8 cellular contexts compared by ENCODE assay signal in the genomic region with DNA sequence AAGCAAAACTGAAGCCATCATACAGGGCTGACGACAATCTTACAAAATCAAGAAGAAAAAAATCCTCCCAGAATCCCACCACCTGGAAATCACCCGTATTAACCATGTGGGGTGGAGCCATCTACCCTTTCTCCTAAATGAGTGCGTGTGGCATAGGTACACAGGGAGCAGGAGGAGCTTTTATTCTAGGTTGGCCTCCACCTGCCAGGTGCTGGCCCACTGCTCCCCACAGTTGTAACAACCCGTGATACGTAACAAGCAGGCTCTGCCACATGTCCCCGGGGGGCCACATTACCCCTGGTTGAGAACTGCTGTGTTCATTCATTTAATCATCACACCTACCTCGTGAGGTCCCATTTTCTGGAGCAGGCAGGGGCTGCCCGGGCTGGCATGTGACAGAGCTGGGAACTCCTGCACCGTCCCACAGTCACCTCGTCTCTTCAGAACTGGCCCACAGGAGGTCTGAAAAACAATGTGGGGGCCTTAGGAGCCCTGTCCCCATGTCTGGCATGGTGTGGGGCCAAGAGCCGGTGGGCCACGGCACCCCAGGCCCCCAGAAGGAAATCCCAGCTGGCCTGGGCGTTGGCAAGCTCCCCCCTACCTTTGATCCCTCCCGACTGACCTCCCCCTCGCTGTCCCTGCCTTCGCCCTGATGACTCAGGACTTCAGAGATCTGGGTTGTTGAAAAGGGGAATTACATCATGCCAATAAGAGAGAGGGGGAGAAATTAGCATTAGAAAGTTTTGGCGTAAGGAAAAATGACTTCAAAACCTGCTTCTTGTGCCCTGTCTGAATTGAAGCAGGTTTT. TPM values are rescaled to one million over a fixed set of nuclear protein-coding genes. Genes with fewer than 3 reads are reported as not detected.
A peak's percentile ranks its signal among the peaks of the same experiment; 100 is the strongest.
DNase-seq lines count a peak whose midpoint lies in the region; ATAC-seq and TF ChIP-seq lines count a peak whose summit lies in the region.

No MANE protein-coding gene starts in this region.

- intact Hi-C loops in body of pancreas (cut with DNase I) (no loop called here), left lung (cut with DNase I) (no loop called here), posterior vena cava (cut with DNase I) (no loop called here)

- H3K9me3 ChIP-seq in HUES48 (ENCODE audit: control insufficient read depth, insufficient read depth, low read length) (no peaks in the 10 kb centered on the region), body of pancreas (no peaks in the 10 kb centered on the region), left lung (no peaks in the 10 kb centered on the region)

- DNase-seq in AG08396 (ENCODE audit: low spot score) (peak; percentile 77), body of pancreas (peak in 3 of 4 donors; percentile 35 to 52 (median 44)), left lung (peak in 1 of 2 donors; percentile 77), posterior vena cava (ENCODE audit: low spot score) (no peak), foreskin melanocyte (no peak), NCI-H2196 treated with DMSO at 0.1 percent for 48 hours (lab: John Stamatoyannopoulos, UW; ENCODE audit: unreplicated experiment) (no peak)

- H3K27ac ChIP-seq in HUES48 (ENCODE audit: low read depth, low read length) = peak overlapping the region; percentile 84
- peak overlapping the region in 3 of 4 donors; percentile 32 to 55 (median 45) for H3K27ac ChIP-seq in body of pancreas
- H3K27ac ChIP-seq in left lung = peak overlapping the region; percentile 26 to 69

- no peak for TF ChIP-seq CTCF in body of pancreas (IDR thresholded peaks at IDR 0.05)
- no peak for TF ChIP-seq CTCF in left lung (IDR thresholded peaks at IDR 0.05)

- 50 to 79% methylated on average over 15 to 16 of the region's 17 CpGs for WGBS in body of pancreas, 2 donors

- H3K36me3 ChIP-seq in HUES48 (ENCODE audit: control insufficient read depth, insufficient read depth, low read length) (peaks cover 21% of the 10 kb centered on the region), body of pancreas (replicated peaks in 1 of 2; ENCODE audit: insufficient read depth in 1 of 2, low read depth in 2 of 2) (no peaks in the 10 kb centered on the region), left lung (peaks cover 0 to 13% of the 10 kb centered on the region in 2 donors)

- ATAC-seq in body of pancreas (peak; percentile 10), left lung (peak; percentile 73), GM21717 (IDR thresholded peaks at IDR 0.05; ENCODE audit: unreplicated experiment) (no peak)

- H3K4me3 ChIP-seq in HUES48 (ENCODE audit: low read depth, low read length) (no peak overlapping the region), body of pancreas (no peak overlapping the region), left lung (no peak overlapping the region)

- peaks cover 27% of the 10 kb centered on the region for H3K4me1 ChIP-seq in HUES48 (ENCODE audit: control insufficient read depth, insufficient read depth, low read length)
- peaks cover 41% of the 10 kb centered on the region for H3K4me1 ChIP-seq in body of pancreas
- peaks cover 13 to 87% of the 10 kb centered on the region in 2 donors for H3K4me1 ChIP-seq in left lung

- no peaks in the 10 kb centered on the region for H3K27me3 ChIP-seq in HUES48 (ENCODE audit: control insufficient read depth, insufficient read depth, low read length)
- no peaks in the 10 kb centered on the region for H3K27me3 ChIP-seq in body of pancreas
- no peaks in the 10 kb centered on the region for H3K27me3 ChIP-seq in left lung

- no peak overlapping the region for H3K9ac ChIP-seq in HUES48 (ENCODE audit: low read depth, low read length)

- TF ChIP-seq POLR2A in body of pancreas (IDR thresholded peaks at IDR 0.05) = no peak

RNA-seq across cellular contexts. Expression of a gene that starts 12.9 kb away (rescaled TPM):
- total RNA-seq in body of pancreas = 10 to 100 TPM; 18.7 to 18.8 TPM
- total RNA-seq in left lung = 10 to 100 TPM; 50.8 to 55.8 TPM
- 10 to 100 TPM; 38.2 to 45.2 TPM for total RNA-seq in posterior vena cava

Comparison
In these comparisons a context has a peak if more than half of its experiments do, and no peak if none do; other contexts are left out.
1. DNase-seq: peak in AG08396 (single experiment) and body of pancreas (3 of 4); none in posterior vena cava (single experiment), foreskin melanocyte (single experiment) and NCI-H2196 treated with DMSO at 0.1 percent for 48 hours (single experiment).
2. Peak in every context shown above with its lines, with median percentiles within 50 percentile points of each other: H3K27ac ChIP-seq.